In genomic region chr15:100602064-100602821, GRCh38 we compare ENCODE assay signal across 1 cellular context.
A peak's percentile ranks its signal among the peaks of the same experiment; 100 is the strongest.
TF ChIP-seq lines count a peak whose summit lies in the region.

Gene ASB7, plus strand, starts transcription at chr15:100602589. Its CDS starts 9,628 bp downstream, at chr15:100612217.
Gene LINS1, minus strand, starts transcription at chr15:100602184. Its CDS starts 21,342 bp downstream, at chr15:100580842.

TF ChIP-seq in K562, 482 proteins besides CTCF, POLR2A, EP300 and RAD21 (continued from another document and continues in another):
- TF ChIP-seq ZMIZ1 (IDR thresholded peaks at IDR 0.05; ENCODE audit: low read depth in 2 of 2, low read length in 2 of 2): no peak
- TF ChIP-seq CCNT2 (IDR thresholded peaks at IDR 0.05; ENCODE audit: borderline replicate concordance, extremely low read depth, insufficient read length, low read depth, low read length): no peak
- TF ChIP-seq ZSCAN32 (CRISPR knock-in tag; IDR thresholded peaks at IDR 0.05): no peak
- TF ChIP-seq TBP (optimal IDR thresholded peaks at IDR 0.05; ENCODE audit: low read depth, low read length): peak; percentile 63
- no peak for TF ChIP-seq SIRT6 (IDR thresholded peaks at IDR 0.05; ENCODE audit: low read depth, low read length)
- no peak for TF ChIP-seq ZNF316 (IDR thresholded peaks at IDR 0.05)
- no peak for TF ChIP-seq CC2D1A (IDR thresholded peaks at IDR 0.05)
- TF ChIP-seq ZNF133 (CRISPR knock-in tag; IDR thresholded peaks at IDR 0.05): no peak
- no peak for TF ChIP-seq MCM2 (IDR thresholded peaks at IDR 0.05; ENCODE audit: low read depth)
- TF ChIP-seq RERE (CRISPR knock-in tag; IDR thresholded peaks at IDR 0.05; ENCODE audit: borderline replicate concordance): no peak
- peak; percentile 79 for TF ChIP-seq RBFOX2 (IDR thresholded peaks at IDR 0.05; ENCODE audit: low read depth, low read length)
- TF ChIP-seq CREB1 (IDR thresholded peaks at IDR 0.05): peak; percentile 59
- TF ChIP-seq CREB1 (CRISPR knock-in tag; IDR thresholded peaks at IDR 0.05): no peak
- TF ChIP-seq ZBTB5 (IDR thresholded peaks at IDR 0.05): no peak
- TF ChIP-seq MAFF (IDR thresholded peaks at IDR 0.05; ENCODE audit: low read length): no peak
- TF ChIP-seq MCM3 (IDR thresholded peaks at IDR 0.05): no peak
- TF ChIP-seq ZFP30 (CRISPR knock-in tag; IDR thresholded peaks at IDR 0.05; ENCODE audit: borderline replicate concordance): no peak
- TF ChIP-seq ZBTB11 (CRISPR knock-in tag; IDR thresholded peaks at IDR 0.05): no peak
- TF ChIP-seq OTX1 (CRISPR knock-in tag; IDR thresholded peaks at IDR 0.05): 0 out of 2 replicates have a peak, but pooled peaks have one; percentile 16
- TF ChIP-seq CBX5 (IDR thresholded peaks at IDR 0.05; ENCODE audit: borderline replicate concordance, low read depth): no peak
- TF ChIP-seq PBX2 (CRISPR knock-in tag; IDR thresholded peaks at IDR 0.05; ENCODE audit: low read depth): no peak
- TF ChIP-seq PBX2 (tag; conservative IDR thresholded peaks at IDR 0.05; ENCODE audit: low read depth): no peak
- no peak for TF ChIP-seq POLR3G (IDR thresholded peaks at IDR 0.05; ENCODE audit: extremely low read depth, insufficient read length, insufficient replicate concordance)
- TF ChIP-seq TFAP4 (CRISPR knock-in tag; IDR thresholded peaks at IDR 0.05; ENCODE audit: borderline replicate concordance): peak; percentile 16; the same call in 1 of the 2 replicates
- no peak for TF ChIP-seq IFI16 (CRISPR knock-in tag; IDR thresholded peaks at IDR 0.05)
- no peak for TF ChIP-seq SMARCA4 (IDR thresholded peaks at IDR 0.05)
- TF ChIP-seq ZNF253 (CRISPR knock-in tag; conservative IDR thresholded peaks at IDR 0.05): no peak
- TF ChIP-seq MEF2A (IDR thresholded peaks at IDR 0.05; ENCODE audit: control insufficient read depth, low read depth, low read length): no peak
- TF ChIP-seq ZNF436 (CRISPR knock-in tag; IDR thresholded peaks at IDR 0.05): no peak
- peak; percentile 68 for TF ChIP-seq MYC (IDR thresholded peaks at IDR 0.05; ENCODE audit: low read depth, low read length)
- TF ChIP-seq MYC (CRISPR knock-in tag; IDR thresholded peaks at IDR 0.05; ENCODE audit: borderline replicate concordance, low read depth): no peak
- peak; percentile 60 for TF ChIP-seq SUPT5H (IDR thresholded peaks at IDR 0.05)
- TF ChIP-seq YY1 (IDR thresholded peaks at IDR 0.05; ENCODE audit: borderline replicate concordance in 1 of 3, control insufficient read depth in 1 of 3, extremely low read depth in 1 of 3, insufficient read depth in 3 of 3, insufficient read length in 1 of 3, insufficient replicate concordance in 2 of 3, low read depth in 1 of 3, low read length in 2 of 3): peak; percentile 45 to 93 (median 88)
- TF ChIP-seq MCM5 (IDR thresholded peaks at IDR 0.05; ENCODE audit: low read depth): no peak
- TF ChIP-seq DIDO1 (tag; IDR thresholded peaks at IDR 0.05; ENCODE audit: low read depth): 0 out of 2 replicates have a peak, but pooled peaks have one; percentile 51
- TF ChIP-seq MLLT1 (IDR thresholded peaks at IDR 0.05): no peak
- TF ChIP-seq VEZF1 (CRISPR knock-in tag; IDR thresholded peaks at IDR 0.05): peak; percentile 100
- peak; percentile 99 for TF ChIP-seq RFX1 (IDR thresholded peaks at IDR 0.05)
- TF ChIP-seq NFYB (IDR thresholded peaks at IDR 0.05; ENCODE audit: extremely low read depth, insufficient read length): peak; percentile 79
- TF ChIP-seq ZNF232 (CRISPR knock-in tag; IDR thresholded peaks at IDR 0.05): no peak
- TF ChIP-seq SOX6 (IDR thresholded peaks at IDR 0.05): no peak
- peak; percentile 98 for TF ChIP-seq SPI1 (IDR thresholded peaks at IDR 0.05; ENCODE audit: borderline replicate concordance, low read depth, low read length)
- no peak for TF ChIP-seq FOXK1 (CRISPR knock-in tag; IDR thresholded peaks at IDR 0.05; ENCODE audit: borderline replicate concordance)
